27 cellular contexts compared by ENCODE assay signal in genomic region chr15:36879568-36880225, GRCh38.
DNase-seq lines count a peak whose midpoint lies in the region; ATAC-seq, FAIRE-seq and TF ChIP-seq lines count a peak whose summit lies in the region.
"Had no signal": no experiment of that assay in that cellular context is flagged by ENCODE, and none has a peak within 500 bp of the region (broad histone marks: within the 10 kb centered on the region; RNA-seq: fewer than 3 reads in every experiment).

No MANE protein-coding gene starts in this region.

- no peak overlapping the region for H3K4me2 ChIP-seq in endothelial cell of umbilical vein (ENCODE audit: insufficient read depth, low read length)
- no peak overlapping the region for H3K4me2 ChIP-seq in mesendoderm (ENCODE audit: low read length)

- no peak overlapping the region for H3K4me3 Mint-ChIP-seq in activated CD4-positive, alpha-beta T cell treated with anti-CD3 and anti-CD28 coated beads, Interleukin-2, amount 10 ng/mL, durations not matched to agents 24 days and 14 days
- H3K4me3 Mint-ChIP-seq in nephron (peak overlapping the region; percentile 63 to 69 (median 69)), type B pancreatic cell (peak overlapping the region; percentile 76)
- H3K4me3 Mint-ChIP-seq in effector memory CD8-positive, alpha-beta T cell = no peak overlapping the region
- H3K4me3 Mint-ChIP-seq: natural killer cell treated with Interleukin-12 subunit alpha and Interleukin-12 subunit beta and Interleukin-15 and Interleukin-18, amount 100 ng/mL, for 72 hours had no signal

- no peak overlapping the region for H4K5ac ChIP-seq in mesendoderm (ENCODE audit: low read length)

- H3K27me3 ChIP-seq in endothelial cell of umbilical vein (ENCODE audit: control insufficient read depth in 2 of 2, insufficient read depth in 2 of 2, low read length in 2 of 2) (peaks cover 78 to 98% of the 10 kb centered on the region in 2 experiments), mesendoderm (ENCODE audit: insufficient read depth, low read length, poor library complexity) (peaks cover 52% of the 10 kb centered on the region)

- H3K4me1 Mint-ChIP-seq in activated CD4-positive, alpha-beta T cell treated with anti-CD3 and anti-CD28 coated beads, Interleukin-2, amount 10 ng/mL, durations not matched to agents 24 days and 14 days = peaks cover 5% of the 10 kb centered on the region
- peaks cover 58% of the 10 kb centered on the region for H3K4me1 Mint-ChIP-seq in nephron
- peaks cover 43% of the 10 kb centered on the region for H3K4me1 Mint-ChIP-seq in type B pancreatic cell (ENCODE audit: unreplicated experiment)
- peaks cover 8 to 12% of the 10 kb centered on the region in 2 donors for H3K4me1 Mint-ChIP-seq in effector memory CD8-positive, alpha-beta T cell (ENCODE audit: low read depth in 2 of 2)

- H3K79me1 ChIP-seq in mesendoderm (ENCODE audit: low read length) = no peaks in the 10 kb centered on the region

- ATAC-seq in effector memory CD8-positive, alpha-beta T cell (replicated peaks) = no peak
- ATAC-seq: natural killer cell treated with Interleukin-12 subunit alpha and Interleukin-12 subunit beta and Interleukin-15 and Interleukin-18, amount 100 ng/mL, for 72 hours had no signal

- H3K27ac ChIP-seq in endothelial cell of umbilical vein (ENCODE audit: insufficient read depth, low read depth, low read length) (no peak overlapping the region), mesendoderm (ENCODE audit: low read depth, low read length) (no peak overlapping the region)
- H3K27ac ChIP-seq: epithelial cell of prostate, spleen, stomach, upper lobe of left lung had no signal

- H3K18ac ChIP-seq in mesendoderm (ENCODE audit: low read length) = no peak overlapping the region

- H2AFZ ChIP-seq in endothelial cell of umbilical vein (ENCODE audit: low read depth, low read length) = no peak overlapping the region

- H2BK5ac ChIP-seq in mesendoderm (ENCODE audit: low read length) = no peak overlapping the region

- intact Hi-C loops in activated CD4-positive, alpha-beta T cell treated with anti-CD3 and anti-CD28 coated beads, Interleukin-2, amount 10 ng/mL, durations not matched to agents 24 days and 14 days (cut with micrococcal nuclease) = loop anchor here (10.0 kb wide), 1 partner anchor 1005 kb away; no protein-coding TSS in a partner anchor
- intact Hi-C loops in endothelial cell of umbilical vein (cut with micrococcal nuclease) = loop anchor here (5.0 kb wide), 4 partner anchors 302 to 1592 kb away; partner anchors contain the start of gene CDIN1

- no peaks in the 10 kb centered on the region for H4K20me1 ChIP-seq in endothelial cell of umbilical vein (replicated peaks; ENCODE audit: control insufficient read depth, extremely low read depth, insufficient read depth, low read length)

- H3K79me2 ChIP-seq in endothelial cell of umbilical vein (ENCODE audit: control insufficient read depth, insufficient read depth, low read length) (no peaks in the 10 kb centered on the region), mesendoderm (ENCODE audit: control insufficient read depth, insufficient read depth, low read length) (no peaks in the 10 kb centered on the region)

- peaks cover 7% of the 10 kb centered on the region for H3K4me1 ChIP-seq in endothelial cell of umbilical vein (ENCODE audit: control insufficient read depth, extremely low read depth, insufficient read depth, low read length)
- peaks cover 2% of the 10 kb centered on the region for H3K4me1 ChIP-seq in mesendoderm (ENCODE audit: control insufficient read depth, low read depth, low read length)

- no peaks in the 10 kb centered on the region for H3K36me3 ChIP-seq in endothelial cell of umbilical vein (ENCODE audit: control insufficient read depth in 2 of 2, extremely low read depth in 1 of 2, insufficient read depth in 2 of 2, low read length in 2 of 2)
- H3K36me3 ChIP-seq in mesendoderm (ENCODE audit: control insufficient read depth, insufficient read depth, low read length) = no peaks in the 10 kb centered on the region
- H3K36me3 ChIP-seq: spleen, stomach, upper lobe of left lung had no signal

- H3K36me3 Mint-ChIP-seq in activated CD4-positive, alpha-beta T cell treated with anti-CD3 and anti-CD28 coated beads, Interleukin-2, amount 10 ng/mL, durations not matched to agents 24 days and 14 days (ENCODE audit: low read depth) = no peaks in the 10 kb centered on the region
- H3K36me3 Mint-ChIP-seq in nephron (ENCODE audit: low read depth) = no peaks in the 10 kb centered on the region
- peaks cover 11% of the 10 kb centered on the region for H3K36me3 Mint-ChIP-seq in type B pancreatic cell
- peaks cover 2% of the 10 kb centered on the region for H3K36me3 Mint-ChIP-seq in effector memory CD8-positive, alpha-beta T cell (ENCODE audit: insufficient read depth)
- H3K36me3 Mint-ChIP-seq: brain had no signal

- BruUV-seq in endothelial cell of umbilical vein (replicated peaks; lab: Mats Ljungman, UMichigan) = no TSS peak

- no peak overlapping the region for H2BK120ac ChIP-seq in mesendoderm (ENCODE audit: low read depth, low read length)

- H3K56ac ChIP-seq in mesendoderm (ENCODE audit: low read length) = no peak overlapping the region

- H3K4me3 ChIP-seq in endothelial cell of umbilical vein (replicated peaks in 1 of 3; ENCODE audit: insufficient read depth in 1 of 3, low read depth in 1 of 3, low read length in 3 of 3) = no peak overlapping the region
- no peak overlapping the region for H3K4me3 ChIP-seq in mesendoderm (ENCODE audit: low read length)
- H3K4me3 ChIP-seq: upper lobe of left lung had no signal

- no peaks in the 10 kb centered on the region for H3K9me3 Mint-ChIP-seq in activated CD4-positive, alpha-beta T cell treated with anti-CD3 and anti-CD28 coated beads, Interleukin-2, amount 10 ng/mL, durations not matched to agents 24 days and 14 days
- H3K9me3 Mint-ChIP-seq in nephron = no peaks in the 10 kb centered on the region
- H3K9me3 Mint-ChIP-seq in type B pancreatic cell = no peaks in the 10 kb centered on the region
- H3K9me3 Mint-ChIP-seq in effector memory CD8-positive, alpha-beta T cell = peaks cover 0 to 1% of the 10 kb centered on the region in 2 donors
- H3K9me3 Mint-ChIP-seq: natural killer cell treated with Interleukin-12 subunit alpha and Interleukin-12 subunit beta and Interleukin-15 and Interleukin-18, amount 100 ng/mL, for 72 hours had no signal

- peaks cover 87% of the 10 kb centered on the region for H3K27me3 Mint-ChIP-seq in activated CD4-positive, alpha-beta T cell treated with anti-CD3 and anti-CD28 coated beads, Interleukin-2, amount 10 ng/mL, durations not matched to agents 24 days and 14 days
- H3K27me3 Mint-ChIP-seq in nephron (ENCODE audit: low read depth) (peaks cover 93% of the 10 kb centered on the region), type B pancreatic cell (peaks cover 78% of the 10 kb centered on the region)
- H3K27me3 Mint-ChIP-seq in effector memory CD8-positive, alpha-beta T cell = peaks cover 90 to 91% of the 10 kb centered on the region in 2 donors

- H3K27ac Mint-ChIP-seq in activated CD4-positive, alpha-beta T cell treated with anti-CD3 and anti-CD28 coated beads, Interleukin-2, amount 10 ng/mL, durations not matched to agents 24 days and 14 days = peak overlapping the region; percentile 49
- peak overlapping the region; percentile 78 to 96 (median 86) for H3K27ac Mint-ChIP-seq in nephron
- no peak overlapping the region for H3K27ac Mint-ChIP-seq in type B pancreatic cell
- no peak overlapping the region for H3K27ac Mint-ChIP-seq in effector memory CD8-positive, alpha-beta T cell
- H3K27ac Mint-ChIP-seq: natural killer cell treated with Interleukin-12 subunit alpha and Interleukin-12 subunit beta and Interleukin-15 and Interleukin-18, amount 100 ng/mL, for 72 hours had no signal

- DNase-seq in activated CD4-positive, alpha-beta T cell treated with anti-CD3 and anti-CD28 coated beads, Interleukin-2, amount 10 ng/mL, durations not matched to agents 24 days and 14 days = no peak
- DNase-seq in activated CD4-positive, alpha-beta T cell treated with anti-CD3 and anti-CD28 coated beads for 1 hour = no peak
- DNase-seq in endothelial cell of umbilical vein (ENCODE audit: low read depth, low spot score) (no peak), type B pancreatic cell (ENCODE audit: extremely low spot score, unreplicated experiment) (no peak), mesendoderm (no peak), T1000 (lab: John Stamatoyannopoulos, UW) (no peak)
- DNase-seq in effector memory CD8-positive, alpha-beta T cell = no peak
- DNase-seq: 8988T; activated CD4-positive, alpha-beta T cell treated with anti-CD3 and anti-CD28 coated beads for 4 hours; activated effector memory CD4-positive, alpha-beta T cell treated with Interleukin-2 at 50 U/mL for 16 hours; foreskin fibroblast; GOT3; hippocampal formation; midbrain; NCI-H1092 treated with DMSO at 0.1 percent for 48 hours; NCI-H2081 treated with DMSO at 0.1 percent for 48 hours; NCI-H524 treated with DMSO at 0.1 percent for 48 hours; spleen; stomach had no signal

- TF ChIP-seq CTCF in endothelial cell of umbilical vein (IDR thresholded peaks at IDR 0.05; ENCODE audit: extremely low read depth in 1 of 2, insufficient read depth in 1 of 2, low read depth in 1 of 2, low read length in 2 of 2) = no peak
- TF ChIP-seq CTCF in nephron (IDR thresholded peaks at IDR 0.05; ENCODE audit: unreplicated experiment in 3 of 3) = no peak
- no peak for TF ChIP-seq CTCF in type B pancreatic cell (conservative IDR thresholded peaks at IDR 0.05)

- no peak overlapping the region for H3K23ac ChIP-seq in mesendoderm (ENCODE audit: low read length)

- dilution Hi-C loops in endothelial cell of umbilical vein (cut with MboI; ENCODE audit: extremely low pct_ligation_motif_present, low sequenced_read_pairs) = no loop called here

- no peak overlapping the region for H3K4ac ChIP-seq in mesendoderm (ENCODE audit: low read depth, low read length)

- H3K9me1 ChIP-seq in endothelial cell of umbilical vein (replicated peaks; ENCODE audit: control insufficient read depth, extremely low read depth, insufficient read depth, low read length) = no peaks in the 10 kb centered on the region

- no CpG with 5 or more reads among the region's 25 CpGs for WGBS in mesendoderm (ENCODE audit: extremely low coverage, insufficient coverage, low lambda C conversion rate)

- no peak overlapping the region for H3K9ac ChIP-seq in endothelial cell of umbilical vein (replicated peaks; ENCODE audit: extremely low read depth, insufficient read depth, low read length)
- no peak overlapping the region for H3K9ac ChIP-seq in mesendoderm (ENCODE audit: low read length)

- no peak for TF ChIP-seq POLR2A in endothelial cell of umbilical vein (IDR thresholded peaks at IDR 0.05; ENCODE audit: low read depth, low read length)

- FAIRE-seq in endothelial cell of umbilical vein (lab: Jason Lieb, UNC) = no peak
- FAIRE-seq: GM12891, GM19239, HTR-8/SVneo had no signal

- no peak overlapping the region for H2BK15ac ChIP-seq in mesendoderm (replicated peaks; ENCODE audit: low read depth)

- POLR2A ChIA-PET in endothelial cell of umbilical vein (lab: Charles Lee) = no interaction called here

- CTCF ChIA-PET in endothelial cell of umbilical vein (lab: Charles Lee) = interaction anchor here (1.2 to 2.0 kb wide), 2 partner anchors 1128 to 1360 kb away, joined by 4 to 7 read pairs; no protein-coding TSS in a partner anchor

- no peak overlapping the region for H2AK5ac ChIP-seq in mesendoderm (ENCODE audit: low read length)

- no peaks in the 10 kb centered on the region for H3K9me3 ChIP-seq in endothelial cell of umbilical vein (replicated peaks; ENCODE audit: control insufficient read depth, insufficient read depth, low read length)
- H3K9me3 ChIP-seq: spleen, stomach, upper lobe of left lung had no signal

- no peak overlapping the region for H4K8ac ChIP-seq in mesendoderm (ENCODE audit: low read depth, low read length)

Comparison
In these comparisons a context has a peak if more than half of its experiments do, and no peak if none do; other contexts are left out.
1. H3K27ac Mint-ChIP-seq: peak in activated CD4-positive, alpha-beta T cell treated with anti-CD3 and anti-CD28 coated beads, Interleukin-2, amount 10 ng/mL, durations not matched to agents 24 days and 14 days (single experiment) and nephron (3 of 3); none in type B pancreatic cell (single experiment) and effector memory CD8-positive, alpha-beta T cell (0 of 2).
2. H3K4me3 Mint-ChIP-seq: peak in nephron (3 of 3) and type B pancreatic cell (single experiment); none in activated CD4-positive, alpha-beta T cell treated with anti-CD3 and anti-CD28 coated beads, Interleukin-2, amount 10 ng/mL, durations not matched to agents 24 days and 14 days (single experiment) and effector memory CD8-positive, alpha-beta T cell (0 of 2).